1 cellular context compared by ENCODE assay signal in the genomic region with DNA sequence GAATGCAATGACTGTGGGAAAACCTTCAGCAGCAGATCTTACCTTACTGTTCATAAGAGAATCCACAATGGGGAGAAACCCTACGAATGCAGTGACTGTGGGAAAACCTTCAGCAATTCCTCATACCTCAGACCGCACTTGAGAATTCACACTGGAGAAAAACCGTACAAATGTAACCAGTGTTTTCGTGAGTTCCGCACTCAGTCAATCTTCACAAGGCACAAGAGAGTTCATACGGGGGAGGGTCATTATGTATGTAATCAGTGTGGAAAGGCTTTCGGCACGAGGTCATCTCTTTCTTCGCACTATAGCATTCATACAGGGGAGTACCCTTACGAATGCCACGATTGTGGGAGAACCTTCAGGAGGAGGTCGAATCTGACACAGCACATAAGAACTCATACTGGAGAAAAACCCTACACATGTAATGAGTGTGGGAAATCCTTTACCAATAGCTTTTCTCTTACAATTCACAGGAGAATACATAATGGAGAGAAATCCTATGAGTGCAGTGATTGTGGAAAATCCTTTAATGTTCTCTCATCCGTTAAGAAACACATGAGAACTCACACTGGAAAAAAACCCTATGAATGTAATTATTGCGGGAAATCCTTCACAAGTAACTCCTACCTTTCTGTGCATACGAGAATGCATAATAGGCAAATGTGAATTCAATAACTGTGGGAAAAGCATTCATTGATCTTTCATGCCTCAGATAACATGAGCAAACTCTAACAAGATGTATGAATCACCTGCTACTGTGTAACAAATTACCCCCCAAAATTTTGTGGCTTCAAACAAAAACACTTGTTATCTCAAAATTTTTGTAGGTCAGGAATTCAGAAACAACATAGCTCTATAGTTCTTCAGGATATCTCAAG.
A peak's percentile ranks its signal among the peaks of the same experiment; 100 is the strongest.
TF ChIP-seq lines count a peak whose summit lies in the region.

No MANE protein-coding gene starts in this region.

TF ChIP-seq in HepG2, 621 proteins besides CTCF, POLR2A, EP300 and RAD21:
- TF ChIP-seq ZNF816 (CRISPR knock-in tag; IDR thresholded peaks at IDR 0.05; ENCODE audit: borderline replicate concordance) (no peak), RBAK (CRISPR knock-in tag; IDR thresholded peaks at IDR 0.05) (peak; percentile 57; the same call in 1 of the 2 replicates), ZNF274 (CRISPR knock-in tag; IDR thresholded peaks at IDR 0.05) (peak; percentile 100), ATF1 (CRISPR knock-in tag; IDR thresholded peaks at IDR 0.05) (no peak)
